ENCODE assay signal across 12 cellular contexts in genomic region chr3:99128740-99129505, GRCh38.
A peak's percentile ranks its signal among the peaks of the same experiment; 100 is the strongest.
DNase-seq lines count a peak whose midpoint lies in the region; ATAC-seq, FAIRE-seq and TF ChIP-seq lines count a peak whose summit lies in the region.
"Had no signal": no experiment of that assay in that cellular context is flagged by ENCODE, and none has a peak within 500 bp of the region (broad histone marks: within the 10 kb centered on the region; RNA-seq: fewer than 3 reads in every experiment).

No MANE protein-coding gene starts in this region.

- H3K4me1 ChIP-seq in astrocyte (ENCODE audit: insufficient read depth, low read length) (peaks cover 33% of the 10 kb centered on the region), heart right ventricle (peaks cover 0 to 5% (median 0%) of the 10 kb centered on the region in 9 donors), MM.1S (ENCODE audit: low read length) (no peaks in the 10 kb centered on the region)
- H3K4me1 ChIP-seq: colonic mucosa had no signal

- no peaks in the 10 kb centered on the region for H3F3A ChIP-seq in MM.1S (ENCODE audit: insufficient read depth, low read length)

- peak in 5 of 8 donors; percentile 26 to 93 (median 62) for ATAC-seq in heart right ventricle
- ATAC-seq in stimulated activated effector memory CD8-positive, alpha-beta T cell treated with anti-CD3 and anti-CD28 coated beads, Interleukin-12 subunit alpha, Interleukin-12 subunit beta, amount 100 ng/mL, for 72 hours = peak; percentile 31
- no peak for ATAC-seq in HG02981 (IDR thresholded peaks at IDR 0.05; ENCODE audit: unreplicated experiment)

- FAIRE-seq in astrocyte (lab: Jason Lieb, UNC) = peak; percentile 100
- FAIRE-seq: islet of Langerhans had no signal

- H3K4me3 ChIP-seq in HFF-Myc (replicated peaks; ENCODE audit: low read depth, low read length) = no peak overlapping the region
- no peak overlapping the region for H3K4me3 ChIP-seq in astrocyte (ENCODE audit: insufficient read depth, low read depth, low read length)
- no peak overlapping the region for H3K4me3 ChIP-seq in heart right ventricle
- H3K4me3 ChIP-seq in MM.1S (ENCODE audit: low read length) = no peak overlapping the region
- H3K4me3 ChIP-seq: colonic mucosa had no signal

- no peaks in the 10 kb centered on the region for H3K9me3 Mint-ChIP-seq in astrocyte (ENCODE audit: unreplicated experiment)
- H3K9me3 Mint-ChIP-seq in stimulated activated effector memory CD8-positive, alpha-beta T cell treated with anti-CD3 and anti-CD28 coated beads, Interleukin-12 subunit alpha, Interleukin-12 subunit beta, amount 100 ng/mL, for 72 hours = no peaks in the 10 kb centered on the region

- H3K9me2 ChIP-seq in MM.1S (replicated peaks; ENCODE audit: insufficient read depth, low read length) = no peaks in the 10 kb centered on the region

- H3K27ac Mint-ChIP-seq in astrocyte (ENCODE audit: unreplicated experiment) = peak overlapping the region; percentile 88
- H3K27ac Mint-ChIP-seq in stimulated activated effector memory CD8-positive, alpha-beta T cell treated with anti-CD3 and anti-CD28 coated beads, Interleukin-12 subunit alpha, Interleukin-12 subunit beta, amount 100 ng/mL, for 72 hours = no peak overlapping the region

- H2AFZ ChIP-seq in astrocyte (ENCODE audit: low read depth, low read length) (peak overlapping the region; percentile 29), MM.1S (ENCODE audit: low read length) (no peak overlapping the region)

- 41 to 48% methylated on average over 4 of the region's 4 CpGs for WGBS in heart right ventricle, 2 donors

- H3K4me1 Mint-ChIP-seq in astrocyte (ENCODE audit: low read depth, unreplicated experiment) = peaks cover 56% of the 10 kb centered on the region
- no peaks in the 10 kb centered on the region for H3K4me1 Mint-ChIP-seq in stimulated activated effector memory CD8-positive, alpha-beta T cell treated with anti-CD3 and anti-CD28 coated beads, Interleukin-12 subunit alpha, Interleukin-12 subunit beta, amount 100 ng/mL, for 72 hours

- H3K27me3 ChIP-seq in astrocyte (ENCODE audit: insufficient read depth, low read length) (no peaks in the 10 kb centered on the region), heart right ventricle (no peaks in the 10 kb centered on the region), MM.1S (replicated peaks; ENCODE audit: insufficient read depth, low read length) (no peaks in the 10 kb centered on the region)
- H3K27me3 ChIP-seq: colonic mucosa had no signal

- no peaks in the 10 kb centered on the region for H3K36me3 Mint-ChIP-seq in astrocyte (ENCODE audit: low read depth, unreplicated experiment)
- no peaks in the 10 kb centered on the region for H3K36me3 Mint-ChIP-seq in stimulated activated effector memory CD8-positive, alpha-beta T cell treated with anti-CD3 and anti-CD28 coated beads, Interleukin-12 subunit alpha, Interleukin-12 subunit beta, amount 100 ng/mL, for 72 hours

- H4K20me1 ChIP-seq in astrocyte (ENCODE audit: insufficient read depth, low read length) (no peaks in the 10 kb centered on the region), MM.1S (ENCODE audit: insufficient read depth, low read length) (no peaks in the 10 kb centered on the region)

- DNase-seq in HFF-Myc (ENCODE audit: extremely low read depth, low read depth) = peak; percentile 66
- DNase-seq in astrocyte (ENCODE audit: low read depth) = peak; percentile 99
- DNase-seq in heart right ventricle = no peak
- DNase-seq in stimulated activated effector memory CD8-positive, alpha-beta T cell treated with anti-CD3 and anti-CD28 coated beads, Interleukin-12 subunit alpha, Interleukin-12 subunit beta, amount 100 ng/mL, for 72 hours (ENCODE audit: low spot score in 2 of 2) = no peak
- DNase-seq in MM.1S = no peak
- no peak for DNase-seq in stimulated activated CD4-positive, alpha-beta T cell treated with anti-CD3 and anti-CD28 coated beads, Interleukin-15, amount 100 ng/mL, for 24 hours
- DNase-seq in COLO668 (lab: John Stamatoyannopoulos, UW; ENCODE audit: unreplicated experiment) = no peak
- DNase-seq: colonic mucosa, NCI-H187, SIG-M5 had no signal

- no peak for TF ChIP-seq CTCF in HFF-Myc (IDR thresholded peaks at IDR 0.05; ENCODE audit: low read depth, low read length, missing control alignments)
- no peak for TF ChIP-seq CTCF in astrocyte (IDR thresholded peaks at IDR 0.05; ENCODE audit: insufficient read depth, low read depth, low read length)
- no peak for TF ChIP-seq CTCF in heart right ventricle (IDR thresholded peaks at IDR 0.05)
- TF ChIP-seq CTCF in MM.1S (IDR thresholded peaks at IDR 0.05; ENCODE audit: low read length) = no peak

- H3K9ac ChIP-seq in astrocyte (ENCODE audit: low read length) (peak overlapping the region; percentile 74), MM.1S (ENCODE audit: low read length) (no peak overlapping the region)

- H3K9me3 ChIP-seq in astrocyte (ENCODE audit: insufficient read depth, low read depth, low read length) (no peaks in the 10 kb centered on the region), heart right ventricle (peaks cover 0 to 2% (median 0%) of the 10 kb centered on the region in 11 donors), MM.1S (replicated peaks; ENCODE audit: insufficient read depth, low read length) (no peaks in the 10 kb centered on the region)
- H3K9me3 ChIP-seq: colonic mucosa had no signal

- H3K27me3 Mint-ChIP-seq in astrocyte (ENCODE audit: low read depth, unreplicated experiment) = no peaks in the 10 kb centered on the region

- H3K79me2 ChIP-seq in astrocyte (ENCODE audit: insufficient read depth, low read length) = no peaks in the 10 kb centered on the region
- no peaks in the 10 kb centered on the region for H3K79me2 ChIP-seq in MM.1S (ENCODE audit: low read length)

- H3K4me3 Mint-ChIP-seq in astrocyte (ENCODE audit: unreplicated experiment) = no peak overlapping the region
- H3K4me3 Mint-ChIP-seq in stimulated activated effector memory CD8-positive, alpha-beta T cell treated with anti-CD3 and anti-CD28 coated beads, Interleukin-12 subunit alpha, Interleukin-12 subunit beta, amount 100 ng/mL, for 72 hours = no peak overlapping the region

- intact Hi-C loops in heart right ventricle (cut with DNase I) = no loop called here

- H3K27ac ChIP-seq in astrocyte (ENCODE audit: low read depth, low read length) (peak overlapping the region; percentile 94), heart right ventricle (peak overlapping the region in 2 of 10 donors; percentile 22 to 34), MM.1S (ENCODE audit: low read length) (no peak overlapping the region)
- H3K27ac ChIP-seq: colonic mucosa had no signal

- peak overlapping the region; percentile 55 for H3K4me2 ChIP-seq in astrocyte (ENCODE audit: low read length)
- H3K4me2 ChIP-seq in MM.1S (ENCODE audit: low read depth, low read length) = no peak overlapping the region

- H3K36me3 ChIP-seq in astrocyte (ENCODE audit: insufficient read depth, low read length) (no peaks in the 10 kb centered on the region), heart right ventricle (no peaks in the 10 kb centered on the region), MM.1S (replicated peaks; ENCODE audit: insufficient read depth, low read length) (no peaks in the 10 kb centered on the region)
- H3K36me3 ChIP-seq: colonic mucosa had no signal

Comparison
In these comparisons a context has a peak if more than half of its experiments do, and no peak if none do; other contexts are left out.
1. DNase-seq: peak in HFF-Myc (single experiment) and astrocyte (single experiment); none in heart right ventricle (0 of 2), stimulated activated effector memory CD8-positive, alpha-beta T cell treated with anti-CD3 and anti-CD28 coated beads, Interleukin-12 subunit alpha, Interleukin-12 subunit beta, amount 100 ng/mL, for 72 hours (0 of 2), MM.1S (single experiment), stimulated activated CD4-positive, alpha-beta T cell treated with anti-CD3 and anti-CD28 coated beads, Interleukin-15, amount 100 ng/mL, for 24 hours (single experiment) and COLO668 (single experiment).